In the genomic region with DNA sequence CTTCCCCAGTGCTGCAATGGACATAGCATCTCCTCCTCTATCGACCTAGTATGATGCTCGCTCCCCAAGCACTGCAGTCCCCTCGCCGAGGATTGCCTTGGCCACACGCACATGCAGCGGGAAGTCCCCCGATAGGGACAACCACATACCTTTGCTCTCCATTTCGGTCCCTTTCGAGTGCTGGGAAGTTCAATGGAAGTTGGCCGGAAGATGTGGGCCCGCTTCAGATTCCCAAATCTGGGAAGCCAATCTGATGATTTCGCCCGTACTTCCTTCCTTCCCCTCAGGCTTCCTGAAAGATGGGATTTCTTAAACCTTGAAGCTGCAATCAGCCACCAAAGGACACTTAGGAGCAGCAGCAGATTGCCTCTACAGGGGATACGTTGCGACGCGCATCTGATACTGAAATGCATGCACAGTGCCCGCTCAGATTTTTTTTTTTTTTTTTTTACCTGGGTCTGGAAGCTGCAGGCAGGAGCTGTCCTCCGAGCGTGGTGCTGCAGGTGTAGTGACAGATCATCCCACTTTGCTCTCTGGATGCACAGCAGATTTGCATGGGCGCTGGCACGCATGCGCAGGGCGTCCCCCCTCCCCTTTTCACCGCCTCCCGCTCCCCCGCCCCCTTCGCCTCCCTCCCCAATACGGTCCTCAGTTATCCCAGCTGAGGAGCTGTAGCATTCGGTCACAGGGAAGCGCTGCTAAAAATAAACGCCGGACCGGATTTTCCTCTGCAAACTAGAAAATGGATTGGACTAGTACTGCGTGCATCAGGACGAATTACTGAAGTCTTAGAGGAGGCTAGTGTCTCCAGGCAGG, we compare ENCODE assay signal across 1 cellular context.
TF ChIP-seq lines count a peak whose summit lies in the region.

TSS of gene FGF12 (minus strand) at position 510 of the 816 bp plus-strand sequence.

TF ChIP-seq in IMR-90, 13 proteins besides CTCF, POLR2A, EP300 and RAD21 (continued from another document):
- no peak for TF ChIP-seq SMC3 (IDR thresholded peaks at IDR 0.05; ENCODE audit: low read depth, low read length)
- no peak for TF ChIP-seq CHD1 (IDR thresholded peaks at IDR 0.05; ENCODE audit: low read depth, low read length)
- no peak for TF ChIP-seq MAFK (IDR thresholded peaks at IDR 0.05; ENCODE audit: low read depth, low read length)
- TF ChIP-seq CEBPB (IDR thresholded peaks at IDR 0.05; ENCODE audit: low read depth, low read length), result no peak
- TF ChIP-seq NFE2L2 (IDR thresholded peaks at IDR 0.05; ENCODE audit: low read depth, low read length), result no peak
